In genomic region chr12:108305520-108305919, GRCh38 we compare ENCODE assay signal across 8 cellular contexts. TPM values are rescaled to one million over a fixed set of nuclear protein-coding genes. Genes with fewer than 3 reads are reported as not detected.
DNase-seq lines count a peak whose midpoint lies in the region; TF ChIP-seq lines count a peak whose summit lies in the region.

No MANE protein-coding gene starts in this region.

- intact Hi-C loops in esophagus muscularis mucosa (cut with DNase I), result no loop called here

- H3K4me3 ChIP-seq in AG09309 (ENCODE audit: control insufficient read depth, low read depth, low read length), result peak overlapping the region; percentile 5
- peak overlapping the region; percentile 15 to 36 (median 23) for H3K4me3 ChIP-seq in esophagus muscularis mucosa

- peaks cover 38 to 76% (median 71%) of the 10 kb centered on the region in 4 donors for H3K4me1 ChIP-seq in esophagus muscularis mucosa

- TF ChIP-seq CTCF in AG09309 (IDR thresholded peaks at IDR 0.05; ENCODE audit: control insufficient read depth, insufficient read depth, low read depth, low read length, missing control alignments) (no peak), esophagus muscularis mucosa (IDR thresholded peaks at IDR 0.05) (no peak), nephron (IDR thresholded peaks at IDR 0.05; ENCODE audit: unreplicated experiment in 3 of 3) (no peak)

- no peaks in the 10 kb centered on the region for H3K9me3 Mint-ChIP-seq in nephron

- peak overlapping the region in 2 of 3 experiments; percentile 5 to 45 for H3K4me3 Mint-ChIP-seq in nephron

- H3K27ac ChIP-seq in esophagus muscularis mucosa (replicated peaks in 1 of 4), result peak overlapping the region; percentile 34 to 82 (median 72)

- peak overlapping the region in 2 of 3 experiments; percentile 93 to 96 for H3K27ac Mint-ChIP-seq in nephron

- DNase-seq in AG09309 (ENCODE audit: low read depth) (peak; percentile 93), MV-4-11 (lab: John Stamatoyannopoulos, UW) (peak; percentile 62), esophagus muscularis mucosa (ENCODE audit: extremely low spot score) (peak; percentile 96), OCI-M1 (lab: John Stamatoyannopoulos, UW) (no peak), NCI-H146 (lab: John Stamatoyannopoulos, UW) (no peak), cerebellar cortex (ENCODE audit: low spot score) (no peak)
- DNase-seq in activated CD4-positive, CD25-positive, alpha-beta regulatory T cell (lab: John Stamatoyannopoulos, UW), result no peak

- H3K27me3 Mint-ChIP-seq in nephron (ENCODE audit: low read depth), result peaks cover 29% of the 10 kb centered on the region

- H3K36me3 Mint-ChIP-seq in nephron (ENCODE audit: low read depth), result no peaks in the 10 kb centered on the region

- no peaks in the 10 kb centered on the region for H3K27me3 ChIP-seq in esophagus muscularis mucosa

- no peaks in the 10 kb centered on the region for H3K36me3 ChIP-seq in esophagus muscularis mucosa

- WGBS in esophagus muscularis mucosa, result 0% methylated on average over 8 of the region's 9 CpGs

- H3K4me1 Mint-ChIP-seq in nephron, result peaks cover 68% of the 10 kb centered on the region

- H3K9me3 ChIP-seq in esophagus muscularis mucosa, result no peaks in the 10 kb centered on the region

- no peak for TF ChIP-seq EP300 in esophagus muscularis mucosa (IDR thresholded peaks at IDR 0.05)

- no peak for TF ChIP-seq POLR2A in esophagus muscularis mucosa (IDR thresholded peaks at IDR 0.05; ENCODE audit: low read depth)

RNA-seq across cellular contexts. Expression of gene CMKLR1, which starts 33.6 kb away (rescaled TPM):
- total RNA-seq in esophagus muscularis mucosa, result 10 to 100 TPM; 10.2 to 14.5 (median 12.6) TPM

Comparison
In these comparisons a context has a peak if more than half of its experiments do, and no peak if none do; other contexts are left out.
1. DNase-seq: peak in AG09309 (single experiment), MV-4-11 (single experiment) and esophagus muscularis mucosa (single experiment); none in OCI-M1 (single experiment), NCI-H146 (single experiment), activated CD4-positive, CD25-positive, alpha-beta regulatory T cell (0 of 4) and cerebellar cortex (single experiment).